ENCODE assay signal across 19 cellular contexts in genomic region chr6:7893342-7893741, GRCh38.
"Had no signal": no experiment of that assay in that cellular context is flagged by ENCODE, and none has a peak within 500 bp of the region (broad histone marks: within the 10 kb centered on the region; RNA-seq: fewer than 3 reads in every experiment).

No MANE protein-coding gene starts in this region.

- H3K27me3 ChIP-seq: adrenal gland had no signal

- ATAC-seq: activated CD4-positive, alpha-beta T cell treated with anti-CD3 and anti-CD28 coated beads for 36 hours; activated CD8-positive, alpha-beta T cell treated with anti-CD3 and anti-CD28 coated beads for 36 hours; K562; T-helper 17 cell had no signal

- H2AFZ ChIP-seq: PC-9 had no signal

- DNase-seq: activated CD4-positive, alpha-beta T cell treated with anti-CD3 and anti-CD28 coated beads for 36 hours; activated CD8-positive, alpha-beta memory T cell treated with anti-CD3 and anti-CD28 coated beads, Interleukin-2, amount 50 U/mL, for 4 hours; activated CD8-positive, alpha-beta T cell treated with anti-CD3 and anti-CD28 coated beads for 36 hours; activated naive CD4-positive, alpha-beta T cell treated with anti-CD3 and anti-CD28 coated beads, Interleukin-2, amount 50 U/mL, for 16 hours; activated naive CD8-positive, alpha-beta T cell treated with anti-CD3 and anti-CD28 coated beads, Interleukin-2, amount 10 ng/mL, durations not matched to agents 7 days and 5 days; adrenal gland; aorta; Kasumi-1; NCI-H1048; NCI-H146; NCI-H187 treated with DMSO at 0.1 percent for 48 hours; NCI-H2081 treated with DMSO at 0.1 percent for 48 hours; NCI-H446; NCI-H524; PC-9; SIG-M5; T-helper 17 cell; T1000 had no signal

- H3K4me3 ChIP-seq: adrenal gland, K562, PC-9 had no signal

- H3K4me2 ChIP-seq: PC-9 had no signal

- H3K4me1 ChIP-seq: adrenal gland had no signal

- H3K27ac ChIP-seq: adrenal gland, PC-9 had no signal

- H3K9me3 ChIP-seq: adrenal gland had no signal
